ENCODE assay signal across 20 cellular contexts in the genomic region with DNA sequence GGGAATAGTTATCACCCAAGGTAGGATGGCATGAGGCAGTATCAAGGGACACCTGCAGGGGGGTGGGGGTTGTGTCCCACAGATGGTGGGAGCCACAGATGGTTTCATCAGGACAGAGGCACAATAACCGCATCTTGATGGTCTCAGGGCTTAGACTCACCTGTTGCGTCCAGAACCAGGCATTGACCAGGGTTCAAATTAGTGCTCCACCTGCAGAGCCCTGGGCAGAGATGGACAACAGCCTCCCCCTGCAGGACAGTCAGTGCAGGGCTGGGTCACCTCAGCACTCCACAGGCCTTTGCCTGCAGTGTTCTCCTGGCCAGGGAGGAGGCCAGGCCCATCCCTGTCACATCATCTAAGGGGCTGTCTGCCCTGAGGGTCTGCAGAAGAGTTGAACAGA. TPM values are rescaled to one million over a fixed set of nuclear protein-coding genes. Genes with fewer than 3 reads are reported as not detected.
"Had no signal": no experiment of that assay in that cellular context is flagged by ENCODE, and none has a peak within 500 bp of the region (broad histone marks: within the 10 kb centered on the region; RNA-seq: fewer than 3 reads in every experiment).

No MANE protein-coding gene starts in this region.

- H3K4me1 ChIP-seq: colonic mucosa, foreskin keratinocyte, pancreas, stomach had no signal

- H3K4me3 ChIP-seq: colonic mucosa, pancreas, stomach, thoracic aorta had no signal

- H3K9me3 Mint-ChIP-seq: activated T-helper 1 cell treated with anti-CD3 and anti-CD28 coated beads, Interleukin-12 subunit alpha, Interleukin-12 subunit beta, Interleukin-2, Interleukin-4 antibody, amounts not matched to agents 30 ng/mL and 10 ng/mL and 1 ng/mL, durations not matched to agents 14 hours and 24 hours and 36 hours; T-cell had no signal

- H3K27ac ChIP-seq: colonic mucosa, foreskin keratinocyte, pancreas, stomach, thoracic aorta had no signal

- H3K4me1 Mint-ChIP-seq: immature natural killer cell, T-cell had no signal

- DNase-seq: activated CD4-positive, CD25-positive, alpha-beta regulatory T cell treated with anti-CD3 and anti-CD28 coated beads, Interleukin-2, amount 50 U/mL, for 72 hours; activated naive CD4-positive, alpha-beta T cell treated with Interleukin-2 at 50 U/mL for 16 hours; caudate nucleus; colonic mucosa; foreskin keratinocyte; immature natural killer cell; left colon; naive thymus-derived CD4-positive, alpha-beta T cell; stimulated activated CD4-positive, alpha-beta T cell treated with anti-CD3 and anti-CD28 coated beads, Interleukin-1b, Interleukin-23, amount 100 ng/mL, for 48 hours; stomach; T-cell; T-helper 9 cell had no signal

- H3K27ac Mint-ChIP-seq: activated T-helper 1 cell treated with anti-CD3 and anti-CD28 coated beads, Interleukin-12 subunit alpha, Interleukin-12 subunit beta, Interleukin-2, Interleukin-4 antibody, amounts not matched to agents 30 ng/mL and 10 ng/mL and 1 ng/mL, durations not matched to agents 14 hours and 24 hours and 36 hours; immature natural killer cell; T-cell had no signal

- H3K4me3 Mint-ChIP-seq: activated T-helper 1 cell treated with anti-CD3 and anti-CD28 coated beads, Interleukin-12 subunit alpha, Interleukin-12 subunit beta, Interleukin-2, Interleukin-4 antibody, amounts not matched to agents 30 ng/mL and 10 ng/mL and 1 ng/mL, durations not matched to agents 14 hours and 24 hours and 36 hours; immature natural killer cell; naive thymus-derived CD4-positive, alpha-beta T cell; T-cell had no signal

- H3K36me3 ChIP-seq: colonic mucosa, pancreas, stomach, thoracic aorta had no signal

- ATAC-seq: foreskin keratinocyte; left colon; naive thymus-derived CD4-positive, alpha-beta T cell; pancreas; T-cell had no signal

- H3K36me3 Mint-ChIP-seq: immature natural killer cell; naive thymus-derived CD4-positive, alpha-beta T cell; T-cell had no signal

- H3K27me3 ChIP-seq: colonic mucosa, foreskin keratinocyte, pancreas had no signal

- H3K9me3 ChIP-seq: colonic mucosa, pancreas, thoracic aorta had no signal

RNA-seq across cellular contexts. Expression of gene CEACAM1, which starts 14.5 kb away (rescaled TPM):
- polyA plus RNA-seq: immature natural killer cell had no signal

RNA-seq across cellular contexts. Expression of gene CEACAM8, which starts 51.9 kb away (rescaled TPM):
- total RNA-seq: activated CD8-positive, alpha-beta memory T cell treated with anti-CD3 and anti-CD28 coated beads for 36 hours; activated T-helper 1 cell treated with anti-CD3 and anti-CD28 coated beads, Interleukin-12 subunit alpha, Interleukin-12 subunit beta, Interleukin-2, Interleukin-4 antibody, amounts not matched to agents 30 ng/mL and 10 ng/mL and 1 ng/mL, durations not matched to agents 14 hours and 24 hours and 36 hours; endothelial cell of umbilical vein; foreskin keratinocyte; lung microvascular endothelial cell; mononuclear cell; pancreas; T-cell; thoracic aorta; ureter had no signal
- polyA plus RNA-seq: endothelial cell of umbilical vein; foreskin keratinocyte; immature natural killer cell; naive thymus-derived CD4-positive, alpha-beta T cell; pancreas had no signal
